In genomic region chr4:3851211-3851610, GRCh38 we compare ENCODE assay signal across 19 cellular contexts.
DNase-seq lines count a peak whose midpoint lies in the region; ATAC-seq and TF ChIP-seq lines count a peak whose summit lies in the region.
"Had no signal": no experiment of that assay in that cellular context is flagged by ENCODE, and none has a peak within 500 bp of the region (broad histone marks: within the 10 kb centered on the region; RNA-seq: fewer than 3 reads in every experiment).

No MANE protein-coding gene starts in this region.

- H3K27me3 ChIP-seq in BLaER1 treated with 17β-estradiol and CSF1 and Interleukin-3, amounts not matched to agents 10 nM and 100 nM: no peaks in the 10 kb centered on the region
- no peaks in the 10 kb centered on the region for H3K27me3 ChIP-seq in GM23338 (ENCODE audit: insufficient read depth)
- H3K27me3 ChIP-seq in NT2/D1 (ENCODE audit: insufficient read depth, insufficient read length): peaks cover 9% of the 10 kb centered on the region
- H3K27me3 ChIP-seq in upper lobe of right lung: peaks cover 25% of the 10 kb centered on the region
- H3K27me3 ChIP-seq: right atrium auricular region, thyroid gland had no signal

- no peak overlapping the region; the same call in 2 of the 3 replicates for H3K4me3 Mint-ChIP-seq in GM23338
- H3K4me3 Mint-ChIP-seq: activated CD8-positive, alpha-beta T cell treated with anti-CD3 and anti-CD28 coated beads, Interleukin-2, amount 10 ng/mL, durations not matched to agents 7 days and 5 days; CD4-positive, alpha-beta memory T cell had no signal

- no peak overlapping the region for H3K9ac ChIP-seq in BLaER1 treated with 17β-estradiol and CSF1 and Interleukin-3, amounts not matched to agents 10 nM and 100 nM
- no peak overlapping the region for H3K9ac ChIP-seq in NT2/D1 (ENCODE audit: insufficient read length, low read depth)

- no peak overlapping the region for H3K4me3 ChIP-seq in BLaER1 treated with 17β-estradiol and CSF1 and Interleukin-3, amounts not matched to agents 10 nM and 100 nM
- H3K4me3 ChIP-seq in GM23338: no peak overlapping the region
- H3K4me3 ChIP-seq in NT2/D1 (ENCODE audit: insufficient read length, low read depth): no peak overlapping the region
- H3K4me3 ChIP-seq in upper lobe of right lung: no peak overlapping the region
- H3K4me3 ChIP-seq: dorsolateral prefrontal cortex, right atrium auricular region, thyroid gland had no signal

- H3K9me2 ChIP-seq in GM23338 (ENCODE audit: insufficient read depth): no peaks in the 10 kb centered on the region

- H3K36me3 ChIP-seq in BLaER1 treated with 17β-estradiol and CSF1 and Interleukin-3, amounts not matched to agents 10 nM and 100 nM: no peaks in the 10 kb centered on the region
- H3K36me3 ChIP-seq in GM23338 (ENCODE audit: insufficient read depth): no peaks in the 10 kb centered on the region
- no peaks in the 10 kb centered on the region for H3K36me3 ChIP-seq in NT2/D1 (ENCODE audit: insufficient read depth, insufficient read length, low read length)
- H3K36me3 ChIP-seq in upper lobe of right lung: no peaks in the 10 kb centered on the region
- H3K36me3 ChIP-seq: right atrium auricular region, thyroid gland had no signal

- H3K4me1 ChIP-seq in BLaER1 treated with 17β-estradiol and CSF1 and Interleukin-3, amounts not matched to agents 10 nM and 100 nM: peaks cover 0 to 47% (median 26%) of the 10 kb centered on the region in 10 experiments; a peak in 15 of 20 replicates
- H3K4me1 ChIP-seq in GM23338 (ENCODE audit: insufficient read depth): peaks cover 14% of the 10 kb centered on the region
- H3K4me1 ChIP-seq in NT2/D1 (ENCODE audit: insufficient read depth, insufficient read length): peaks cover 7% of the 10 kb centered on the region
- no peaks in the 10 kb centered on the region for H3K4me1 ChIP-seq in upper lobe of right lung
- H3K4me1 ChIP-seq: right atrium auricular region, thyroid gland had no signal

- peaks cover 6% of the 10 kb centered on the region for H3K27me3 Mint-ChIP-seq in GM23338 (ENCODE audit: insufficient read depth, low read depth, poor library complexity)

- intact Hi-C loops in upper lobe of right lung (cut with DNase I): no loop called here

- TF ChIP-seq CTCF in GM23338 (conservative IDR thresholded peaks at IDR 0.05; ENCODE audit: low read depth in 2 of 2): no peak
- no peak for TF ChIP-seq CTCF in upper lobe of right lung (IDR thresholded peaks at IDR 0.05)

- H3F3A ChIP-seq in GM23338 (replicated peaks; ENCODE audit: low read depth): no peaks in the 10 kb centered on the region

- peaks cover 15% of the 10 kb centered on the region; the same call in 2 of the 3 replicates for H3K36me3 Mint-ChIP-seq in GM23338 (ENCODE audit: low read depth)
- H3K36me3 Mint-ChIP-seq: CD4-positive, alpha-beta memory T cell had no signal

- DNase-seq in GM23338 (ENCODE audit: low spot score) (peak; percentile 64), NT2/D1 (ENCODE audit: low read depth, low spot score) (peak; percentile 74), fibroblast of the conjunctiva (ENCODE audit: low read depth) (peak; percentile 5), upper lobe of right lung (no peak), NCI-H2171 (lab: John Stamatoyannopoulos, UW) (no peak), HT-29 (ENCODE audit: low spot score) (no peak), inferior parietal cortex (ENCODE audit: extremely low spot score) (no peak)
- DNase-seq: activated CD8-positive, alpha-beta T cell treated with anti-CD3 and anti-CD28 coated beads, Interleukin-2, amount 10 ng/mL, durations not matched to agents 7 days and 5 days; activated effector memory CD4-positive, alpha-beta T cell treated with Interleukin-2 at 50 U/mL for 16 hours; CD4-positive, alpha-beta memory T cell; Kasumi-1; NCI-H2107; stimulated activated CD4-positive, alpha-beta T cell treated with anti-CD3 and anti-CD28 coated beads, Interleukin-2, amount 100 ng/mL, for 24 hours; thyroid gland had no signal

- H3K9me3 Mint-ChIP-seq in GM23338: peaks cover 27% of the 10 kb centered on the region

- H3K4me2 ChIP-seq in BLaER1 treated with 17β-estradiol and CSF1 and Interleukin-3, amounts not matched to agents 10 nM and 100 nM: peak overlapping the region in 9 of 11 experiments; percentile 10 to 72 (median 64); a peak in 16 of 22 replicates
- peak overlapping the region; percentile 67; the same call in 1 of the 2 replicates for H3K4me2 ChIP-seq in GM23338

- no peak overlapping the region; the same call in 1 of the 2 replicates for H2AFZ ChIP-seq in GM23338

- peak; percentile 80 for ATAC-seq in GM23338
- ATAC-seq in upper lobe of right lung: no peak
- ATAC-seq: activated CD8-positive, alpha-beta T cell treated with anti-CD3 and anti-CD28 coated beads, Interleukin-2, amount 10 ng/mL, durations not matched to agents 7 days and 5 days; SK-N-SH treated with all-trans-retinoic acid at 6 μM for 48 hours had no signal

- no peak overlapping the region for H3K27ac Mint-ChIP-seq in GM23338
- H3K27ac Mint-ChIP-seq: activated CD8-positive, alpha-beta T cell treated with anti-CD3 and anti-CD28 coated beads, Interleukin-2, amount 10 ng/mL, durations not matched to agents 7 days and 5 days; CD4-positive, alpha-beta memory T cell had no signal

- peaks cover 0 to 7% (median 0%) of the 10 kb centered on the region in 11 experiments; a peak in 2 of 22 replicates for H4K20me1 ChIP-seq in BLaER1 treated with 17β-estradiol and CSF1 and Interleukin-3, amounts not matched to agents 10 nM and 100 nM
- no peaks in the 10 kb centered on the region for H4K20me1 ChIP-seq in GM23338 (replicated peaks; ENCODE audit: insufficient read depth)

- peaks cover 30 to 45% (median 39%) of the 10 kb centered on the region in 11 experiments for H3K9me3 ChIP-seq in BLaER1 treated with 17β-estradiol and CSF1 and Interleukin-3, amounts not matched to agents 10 nM and 100 nM (replicated peaks in 1 of 11)
- H3K9me3 ChIP-seq in NT2/D1 (ENCODE audit: insufficient read depth, low read length): peaks cover 48% of the 10 kb centered on the region
- H3K9me3 ChIP-seq in upper lobe of right lung: no peaks in the 10 kb centered on the region
- H3K9me3 ChIP-seq: thyroid gland had no signal

- H3K79me2 ChIP-seq in GM23338 (replicated peaks; ENCODE audit: insufficient read depth): no peaks in the 10 kb centered on the region

- H3K4me1 Mint-ChIP-seq in GM23338: peaks cover 16% of the 10 kb centered on the region
- H3K4me1 Mint-ChIP-seq: CD4-positive, alpha-beta memory T cell had no signal

- H3K27ac ChIP-seq in BLaER1 treated with 17β-estradiol and CSF1 and Interleukin-3, amounts not matched to agents 10 nM and 100 nM: peak overlapping the region in 1 of 11 experiments; percentile 18; a peak in 1 of 22 replicates
- H3K27ac ChIP-seq in GM23338 (ENCODE audit: low read depth): no peak overlapping the region
- no peak overlapping the region for H3K27ac ChIP-seq in upper lobe of right lung
- H3K27ac ChIP-seq: dorsolateral prefrontal cortex, HL-60, right atrium auricular region, thyroid gland had no signal

TF ChIP-seq in GM23338, 12 proteins besides CTCF, POLR2A, EP300 and RAD21 (continues in another document):
- TF ChIP-seq NANOG (IDR thresholded peaks at IDR 0.05; ENCODE audit: borderline replicate concordance): no peak
- TF ChIP-seq, protein P1, sequence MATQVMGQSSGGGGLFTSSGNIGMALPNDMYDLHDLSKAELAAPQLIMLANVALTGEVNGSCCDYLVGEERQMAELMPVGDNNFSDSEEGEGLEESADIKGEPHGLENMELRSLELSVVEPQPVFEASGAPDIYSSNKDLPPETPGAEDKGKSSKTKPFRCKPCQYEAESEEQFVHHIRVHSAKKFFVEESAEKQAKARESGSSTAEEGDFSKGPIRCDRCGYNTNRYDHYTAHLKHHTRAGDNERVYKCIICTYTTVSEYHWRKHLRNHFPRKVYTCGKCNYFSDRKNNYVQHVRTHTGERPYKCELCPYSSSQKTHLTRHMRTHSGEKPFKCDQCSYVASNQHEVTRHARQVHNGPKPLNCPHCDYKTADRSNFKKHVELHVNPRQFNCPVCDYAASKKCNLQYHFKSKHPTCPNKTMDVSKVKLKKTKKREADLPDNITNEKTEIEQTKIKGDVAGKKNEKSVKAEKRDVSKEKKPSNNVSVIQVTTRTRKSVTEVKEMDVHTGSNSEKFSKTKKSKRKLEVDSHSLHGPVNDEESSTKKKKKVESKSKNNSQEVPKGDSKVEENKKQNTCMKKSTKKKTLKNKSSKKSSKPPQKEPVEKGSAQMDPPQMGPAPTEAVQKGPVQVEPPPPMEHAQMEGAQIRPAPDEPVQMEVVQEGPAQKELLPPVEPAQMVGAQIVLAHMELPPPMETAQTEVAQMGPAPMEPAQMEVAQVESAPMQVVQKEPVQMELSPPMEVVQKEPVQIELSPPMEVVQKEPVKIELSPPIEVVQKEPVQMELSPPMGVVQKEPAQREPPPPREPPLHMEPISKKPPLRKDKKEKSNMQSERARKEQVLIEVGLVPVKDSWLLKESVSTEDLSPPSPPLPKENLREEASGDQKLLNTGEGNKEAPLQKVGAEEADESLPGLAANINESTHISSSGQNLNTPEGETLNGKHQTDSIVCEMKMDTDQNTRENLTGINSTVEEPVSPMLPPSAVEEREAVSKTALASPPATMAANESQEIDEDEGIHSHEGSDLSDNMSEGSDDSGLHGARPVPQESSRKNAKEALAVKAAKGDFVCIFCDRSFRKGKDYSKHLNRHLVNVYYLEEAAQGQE (IDR thresholded peaks at IDR 0.05; ENCODE audit: unreplicated experiment): no peak
- no peak for TF ChIP-seq POLR2AphosphoS5 (IDR thresholded peaks at IDR 0.05; ENCODE audit: low read depth)
- no peak for TF ChIP-seq CREB1 (CRISPR knock-in tag; IDR thresholded peaks at IDR 0.05; ENCODE audit: low read depth)
- no peak for TF ChIP-seq ZNF331 (CRISPR knock-in tag; IDR thresholded peaks at IDR 0.05; ENCODE audit: low read depth)
- no peak for TF ChIP-seq ZNF114 (CRISPR knock-in tag; IDR thresholded peaks at IDR 0.05)
- no peak for TF ChIP-seq JUNB (IDR thresholded peaks at IDR 0.05; ENCODE audit: unreplicated experiment)
- no peak for TF ChIP-seq STAT1 (IDR thresholded peaks at IDR 0.05; ENCODE audit: unreplicated experiment)

Comparison
In these comparisons a context has a peak if more than half of its experiments do, and no peak if none do; other contexts are left out.
1. DNase-seq: peak in GM23338 (single experiment), NT2/D1 (single experiment) and fibroblast of the conjunctiva (single experiment); none in upper lobe of right lung (single experiment), NCI-H2171 (single experiment), HT-29 (single experiment) and inferior parietal cortex (single experiment).